ENCODE assay signal across 19 cellular contexts in the genomic region with DNA sequence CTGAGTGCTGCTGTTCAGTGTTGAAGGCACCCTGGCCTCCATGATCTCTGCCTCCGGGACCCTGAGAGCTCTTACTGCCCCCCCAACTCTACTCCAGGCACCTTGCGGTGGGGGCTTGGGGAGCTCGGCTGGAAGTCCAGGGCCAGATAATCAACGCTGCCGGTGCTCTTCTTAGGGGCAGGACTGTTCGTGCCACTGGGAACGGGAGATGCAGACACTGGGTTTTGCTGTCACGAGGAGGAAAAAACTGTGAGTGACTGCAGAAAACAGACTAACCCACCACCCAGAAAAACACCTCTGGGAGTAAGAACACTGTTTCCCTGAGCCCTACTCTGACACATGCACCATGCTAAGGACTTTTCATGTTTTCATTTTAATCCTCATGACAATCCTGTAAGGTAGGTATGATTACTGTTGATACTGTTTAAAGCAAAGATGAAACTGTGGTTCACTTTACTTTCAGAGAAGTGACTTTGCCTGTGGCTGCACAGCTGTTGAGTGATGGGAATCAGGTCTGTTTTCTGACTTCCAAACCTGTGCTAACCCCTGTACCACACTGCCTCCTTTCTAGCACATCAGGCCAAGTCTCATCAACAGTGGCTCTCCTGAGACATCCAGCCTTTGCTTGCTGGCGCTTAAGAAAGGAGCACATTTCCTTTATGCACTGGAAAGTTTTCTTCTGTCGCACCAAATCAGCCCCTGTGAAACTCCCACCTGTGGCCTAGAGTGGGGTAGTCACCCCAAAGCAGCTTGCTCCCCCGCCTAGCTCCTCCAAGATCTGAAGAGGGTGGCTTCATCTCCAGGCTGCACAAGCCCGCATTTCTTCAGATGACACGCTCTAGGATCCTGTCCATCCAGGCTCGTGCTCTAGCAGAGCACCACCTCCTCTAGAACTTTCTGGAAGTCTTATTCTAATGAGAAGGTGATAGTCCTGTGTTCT. TPM values are rescaled to one million over a fixed set of nuclear protein-coding genes. Genes with fewer than 3 reads are reported as not detected.
A peak's percentile ranks its signal among the peaks of the same experiment; 100 is the strongest.
DNase-seq lines count a peak whose midpoint lies in the region; TF ChIP-seq lines count a peak whose summit lies in the region.
"Had no signal": no experiment of that assay in that cellular context is flagged by ENCODE, and none has a peak within 500 bp of the region (broad histone marks: within the 10 kb centered on the region; RNA-seq: fewer than 3 reads in every experiment).

No MANE protein-coding gene starts in this region.

- no peak overlapping the region for H2AFZ ChIP-seq in neural progenitor cell (replicated peaks)

- H3F3A ChIP-seq in neural progenitor cell (ENCODE audit: low read depth), result no peaks in the 10 kb centered on the region

- H3K27me3 Mint-ChIP-seq in activated CD4-positive, alpha-beta T cell treated with anti-CD3 and anti-CD28 coated beads, Interleukin-2, amount 10 ng/mL, durations not matched to agents 24 days and 14 days, result no peaks in the 10 kb centered on the region
- no peaks in the 10 kb centered on the region for H3K27me3 Mint-ChIP-seq in activated T-helper 2 cell treated with anti-CD3 and anti-CD28 coated beads, Interferon-gamma antibody, Interleukin-2, Interleukin-4, amounts not matched to agents 10 μg/mL and 5 μg/mL and 100 μg/mL, durations not matched to agents 14 hours and 24 hours and 36 hours (ENCODE audit: low read depth)
- H3K27me3 Mint-ChIP-seq in neural progenitor cell (ENCODE audit: insufficient read depth, low read depth), result peaks cover 9% of the 10 kb centered on the region
- peaks cover 0 to 5% (median 3%) of the 10 kb centered on the region in 3 donors for H3K27me3 Mint-ChIP-seq in CD14-positive monocyte (ENCODE audit: low read depth in 3 of 3)
- H3K27me3 Mint-ChIP-seq: effector memory CD8-positive, alpha-beta T cell; naive B cell; stimulated activated memory B cell treated with anti-CD40 and anti-IgM and Interleukin-4, amounts not matched to agents 10 μg/mL and 1 μg/mL and 100 μg/mL, for 72 hours had no signal

- H3K9ac ChIP-seq in neural progenitor cell, result no peak overlapping the region
- H3K9ac ChIP-seq: BLaER1 treated with 17β-estradiol and CSF1 and Interleukin-3, amounts not matched to agents 10 nM and 100 nM had no signal

- H3K4me2 ChIP-seq in neural progenitor cell, result no peak overlapping the region
- H3K4me2 ChIP-seq: BLaER1 treated with 17β-estradiol and CSF1 and Interleukin-3, amounts not matched to agents 10 nM and 100 nM had no signal

- TF ChIP-seq CTCF in neural progenitor cell (IDR thresholded peaks at IDR 0.05), result no peak
- no peak for TF ChIP-seq CTCF in CD14-positive monocyte (IDR thresholded peaks at IDR 0.05)

- H4K20me1 ChIP-seq in neural progenitor cell (ENCODE audit: low read depth), result no peaks in the 10 kb centered on the region

- H3K4me1 Mint-ChIP-seq in activated CD4-positive, alpha-beta T cell treated with anti-CD3 and anti-CD28 coated beads, Interleukin-2, amount 10 ng/mL, durations not matched to agents 24 days and 14 days, result peaks cover 34% of the 10 kb centered on the region
- peaks cover 24% of the 10 kb centered on the region for H3K4me1 Mint-ChIP-seq in activated T-helper 2 cell treated with anti-CD3 and anti-CD28 coated beads, Interferon-gamma antibody, Interleukin-2, Interleukin-4, amounts not matched to agents 10 μg/mL and 5 μg/mL and 100 μg/mL, durations not matched to agents 14 hours and 24 hours and 36 hours (ENCODE audit: low read depth)
- H3K4me1 Mint-ChIP-seq in neural progenitor cell (no peaks in the 10 kb centered on the region), CD14-positive monocyte (no peaks in the 10 kb centered on the region)

- H3K9me3 ChIP-seq in neural progenitor cell (ENCODE audit: low read depth), result no peaks in the 10 kb centered on the region
- H3K9me3 ChIP-seq: BLaER1 treated with 17β-estradiol and CSF1 and Interleukin-3, amounts not matched to agents 10 nM and 100 nM; psoas muscle; upper lobe of left lung had no signal

- H3K4me3 ChIP-seq in neural progenitor cell, result no peak overlapping the region
- H3K4me3 ChIP-seq: BLaER1 treated with 17β-estradiol and CSF1 and Interleukin-3, amounts not matched to agents 10 nM and 100 nM; cardiac muscle cell; psoas muscle; upper lobe of left lung had no signal

- H3K9me3 Mint-ChIP-seq in activated CD4-positive, alpha-beta T cell treated with anti-CD3 and anti-CD28 coated beads, Interleukin-2, amount 10 ng/mL, durations not matched to agents 24 days and 14 days, result no peaks in the 10 kb centered on the region
- H3K9me3 Mint-ChIP-seq in activated T-helper 2 cell treated with anti-CD3 and anti-CD28 coated beads, Interferon-gamma antibody, Interleukin-2, Interleukin-4, amounts not matched to agents 10 μg/mL and 5 μg/mL and 100 μg/mL, durations not matched to agents 14 hours and 24 hours and 36 hours, result no peaks in the 10 kb centered on the region
- H3K9me3 Mint-ChIP-seq in neural progenitor cell (no peaks in the 10 kb centered on the region), CD14-positive monocyte (no peaks in the 10 kb centered on the region)
- H3K9me3 Mint-ChIP-seq: effector memory CD8-positive, alpha-beta T cell; naive B cell; stimulated activated memory B cell treated with anti-CD40 and anti-IgM and Interleukin-4, amounts not matched to agents 10 μg/mL and 1 μg/mL and 100 μg/mL, for 72 hours had no signal

- no peaks in the 10 kb centered on the region for H3K27me3 ChIP-seq in neural progenitor cell
- H3K27me3 ChIP-seq: BLaER1 treated with 17β-estradiol and CSF1 and Interleukin-3, amounts not matched to agents 10 nM and 100 nM; cardiac muscle cell; upper lobe of left lung had no signal

- H3K79me2 ChIP-seq in neural progenitor cell (ENCODE audit: low read depth), result no peaks in the 10 kb centered on the region

- peaks cover 64% of the 10 kb centered on the region for H3K36me3 Mint-ChIP-seq in activated CD4-positive, alpha-beta T cell treated with anti-CD3 and anti-CD28 coated beads, Interleukin-2, amount 10 ng/mL, durations not matched to agents 24 days and 14 days (ENCODE audit: low read depth)
- peaks cover 76% of the 10 kb centered on the region for H3K36me3 Mint-ChIP-seq in activated T-helper 2 cell treated with anti-CD3 and anti-CD28 coated beads, Interferon-gamma antibody, Interleukin-2, Interleukin-4, amounts not matched to agents 10 μg/mL and 5 μg/mL and 100 μg/mL, durations not matched to agents 14 hours and 24 hours and 36 hours (ENCODE audit: low read depth)
- peaks cover 45% of the 10 kb centered on the region for H3K36me3 Mint-ChIP-seq in neural progenitor cell
- peaks cover 97 to 99% of the 10 kb centered on the region in 2 donors for H3K36me3 Mint-ChIP-seq in CD14-positive monocyte

- H3K4me1 ChIP-seq in neural progenitor cell, result no peaks in the 10 kb centered on the region
- H3K4me1 ChIP-seq: psoas muscle, upper lobe of left lung had no signal

- no peak overlapping the region for H3K4me3 Mint-ChIP-seq in activated CD4-positive, alpha-beta T cell treated with anti-CD3 and anti-CD28 coated beads, Interleukin-2, amount 10 ng/mL, durations not matched to agents 24 days and 14 days
- H3K4me3 Mint-ChIP-seq in activated T-helper 2 cell treated with anti-CD3 and anti-CD28 coated beads, Interferon-gamma antibody, Interleukin-2, Interleukin-4, amounts not matched to agents 10 μg/mL and 5 μg/mL and 100 μg/mL, durations not matched to agents 14 hours and 24 hours and 36 hours (ENCODE audit: low read depth), result no peak overlapping the region
- H3K4me3 Mint-ChIP-seq in neural progenitor cell, result no peak overlapping the region
- no peak overlapping the region for H3K4me3 Mint-ChIP-seq in CD14-positive monocyte
- H3K4me3 Mint-ChIP-seq: effector memory CD8-positive, alpha-beta T cell; naive B cell; stimulated activated memory B cell treated with anti-CD40 and anti-IgM and Interleukin-4, amounts not matched to agents 10 μg/mL and 1 μg/mL and 100 μg/mL, for 72 hours had no signal

- intact Hi-C loops in activated CD4-positive, alpha-beta T cell treated with anti-CD3 and anti-CD28 coated beads, Interleukin-2, amount 10 ng/mL, durations not matched to agents 24 days and 14 days (cut with micrococcal nuclease), result no loop called here
- intact Hi-C loops in activated T-helper 2 cell treated with anti-CD3 and anti-CD28 coated beads, Interferon-gamma antibody, Interleukin-2, Interleukin-4, amounts not matched to agents 10 μg/mL and 5 μg/mL and 100 μg/mL, durations not matched to agents 14 hours and 24 hours and 36 hours (cut with micrococcal nuclease), result no loop called here
- intact Hi-C loops in CD14-positive monocyte (cut with micrococcal nuclease), result loop anchor here in 1 of 2 donors (10.0 kb wide), 1 partner anchor 214 kb away; no protein-coding TSS in a partner anchor

- no peak overlapping the region for H3K27ac ChIP-seq in neural progenitor cell
- H3K27ac ChIP-seq: BLaER1 treated with 17β-estradiol and CSF1 and Interleukin-3, amounts not matched to agents 10 nM and 100 nM; cardiac muscle cell; psoas muscle; upper lobe of left lung had no signal

- DNase-seq in activated CD4-positive, alpha-beta T cell treated with anti-CD3 and anti-CD28 coated beads, Interleukin-2, amount 10 ng/mL, durations not matched to agents 24 days and 14 days, result no peak
- DNase-seq in activated CD4-positive, alpha-beta T cell treated with anti-CD3 and anti-CD28 coated beads, Interleukin-2, amount 50 U/mL, for 4 hours, result no peak
- DNase-seq in D341Med (ENCODE audit: low spot score), result peak; percentile 4
- DNase-seq in activated T-helper 2 cell treated with anti-CD3 and anti-CD28 coated beads, Interferon-gamma antibody, Interleukin-2, Interleukin-4, amounts not matched to agents 10 μg/mL and 5 μg/mL and 100 μg/mL, durations not matched to agents 14 hours and 24 hours and 36 hours (ENCODE audit: low spot score), result no peak
- DNase-seq in neural progenitor cell (ENCODE audit: low spot score), result no peak
- DNase-seq in occipital lobe (lab: John Stamatoyannopoulos, UW), result no peak
- DNase-seq in CD14-positive monocyte (ENCODE audit: low spot score), result no peak
- no peak for DNase-seq in hepatic stellate cell (ENCODE audit: low spot score)
- DNase-seq: DND-41; effector memory CD8-positive, alpha-beta T cell; naive B cell; NCI-H1417; NCI-H2171; NCI-H748 treated with DMSO at 0.1 percent for 48 hours; psoas muscle; upper lobe of left lung had no signal

- no peaks in the 10 kb centered on the region for H3K36me3 ChIP-seq in neural progenitor cell

- H3K27ac Mint-ChIP-seq in activated CD4-positive, alpha-beta T cell treated with anti-CD3 and anti-CD28 coated beads, Interleukin-2, amount 10 ng/mL, durations not matched to agents 24 days and 14 days, result peak overlapping the region; percentile 49
- peak overlapping the region; percentile 33 for H3K27ac Mint-ChIP-seq in activated T-helper 2 cell treated with anti-CD3 and anti-CD28 coated beads, Interferon-gamma antibody, Interleukin-2, Interleukin-4, amounts not matched to agents 10 μg/mL and 5 μg/mL and 100 μg/mL, durations not matched to agents 14 hours and 24 hours and 36 hours
- H3K27ac Mint-ChIP-seq in neural progenitor cell, result peak overlapping the region; percentile 69
- H3K27ac Mint-ChIP-seq in CD14-positive monocyte, result peak overlapping the region in 1 of 7 donors; percentile 21

RNA-seq across cellular contexts. Expression of gene USP35, which starts 31.8 kb away (rescaled TPM):
- total RNA-seq in activated CD4-positive, alpha-beta T cell treated with anti-CD3 and anti-CD28 coated beads, Interleukin-2, amount 10 ng/mL, durations not matched to agents 24 days and 14 days, result 10.4 and 13.1 TPM in 2 replicates
- total RNA-seq in activated T-helper 2 cell treated with anti-CD3 and anti-CD28 coated beads, Interferon-gamma antibody, Interleukin-2, Interleukin-4, amounts not matched to agents 10 μg/mL and 5 μg/mL and 100 μg/mL, durations not matched to agents 14 hours and 24 hours and 36 hours, result 12.9 and 14.6 TPM in 2 replicates
- total RNA-seq in neural progenitor cell (ENCODE audit: low replicate concordance) (4.2 and 12.5 TPM in 2 replicates), occipital lobe (10.8 TPM)
- under 1 TPM; 0.42 to 0.63 TPM for polyA plus RNA-seq in CD14-positive monocyte

RNA-seq across cellular contexts. Expression of gene KCTD21, which starts 32.1 kb away (rescaled TPM):
- total RNA-seq in activated CD4-positive, alpha-beta T cell treated with anti-CD3 and anti-CD28 coated beads, Interleukin-2, amount 10 ng/mL, durations not matched to agents 24 days and 14 days, result 11.7 and 12.0 TPM in 2 replicates
- total RNA-seq in activated T-helper 2 cell treated with anti-CD3 and anti-CD28 coated beads, Interferon-gamma antibody, Interleukin-2, Interleukin-4, amounts not matched to agents 10 μg/mL and 5 μg/mL and 100 μg/mL, durations not matched to agents 14 hours and 24 hours and 36 hours, result 10.0 and 10.4 TPM in 2 replicates
- total RNA-seq in neural progenitor cell (ENCODE audit: low replicate concordance) (0.90 and 2.3 TPM in 2 replicates), occipital lobe (6.4 TPM)
- 1 to 10 TPM; 3.2 to 5.2 TPM for polyA plus RNA-seq in CD14-positive monocyte
